In genomic region chr1:6358757-6359567, GRCh38 we compare ENCODE assay signal across 8 cellular contexts. TPM values are rescaled to one million over a fixed set of nuclear protein-coding genes. Genes with fewer than 3 reads are reported as not detected.
DNase-seq lines count a peak whose midpoint lies in the region; ATAC-seq, FAIRE-seq and TF ChIP-seq lines count a peak whose summit lies in the region.

No MANE protein-coding gene starts in this region.

- peaks cover 9% of the 10 kb centered on the region for H3K9me3 Mint-ChIP-seq in Caco-2 (ENCODE audit: unreplicated experiment)
- H3K9me3 Mint-ChIP-seq in effector memory CD8-positive, alpha-beta T cell: no peaks in the 10 kb centered on the region
- H3K9me3 Mint-ChIP-seq in natural killer cell treated with Interleukin-12 subunit alpha and Interleukin-12 subunit beta and Interleukin-15 and Interleukin-18, amount 100 ng/mL, for 72 hours: no peaks in the 10 kb centered on the region

- H3K27me3 Mint-ChIP-seq in Caco-2 (ENCODE audit: insufficient read depth, unreplicated experiment): no peaks in the 10 kb centered on the region
- H3K27me3 Mint-ChIP-seq in effector memory CD8-positive, alpha-beta T cell: no peaks in the 10 kb centered on the region
- no peaks in the 10 kb centered on the region for H3K27me3 Mint-ChIP-seq in natural killer cell treated with Interleukin-12 subunit alpha and Interleukin-12 subunit beta and Interleukin-15 and Interleukin-18, amount 100 ng/mL, for 72 hours

- no peak for FAIRE-seq in frontal cortex (lab: Jason Lieb, UNC)

- H3K36me3 Mint-ChIP-seq in Caco-2 (ENCODE audit: insufficient read depth, unreplicated experiment): peaks cover 31% of the 10 kb centered on the region
- peaks cover 15% of the 10 kb centered on the region for H3K36me3 Mint-ChIP-seq in effector memory CD8-positive, alpha-beta T cell (ENCODE audit: insufficient read depth)
- H3K36me3 Mint-ChIP-seq in natural killer cell treated with Interleukin-12 subunit alpha and Interleukin-12 subunit beta and Interleukin-15 and Interleukin-18, amount 100 ng/mL, for 72 hours: no peaks in the 10 kb centered on the region

- POLR2A ChIA-PET in Caco-2 (lab: Charles Lee): interaction anchor here (0.6 kb wide), 1 partner anchor 156 kb away, joined by 13 read pairs; no protein-coding TSS in a partner anchor

- H3K9me3 ChIP-seq in Caco-2 (no peaks in the 10 kb centered on the region), WERI-Rb-1 (ENCODE audit: severe bottlenecking) (no peaks in the 10 kb centered on the region)

- H3K27ac ChIP-seq in WERI-Rb-1: peak overlapping the region; percentile 34; the same call in 1 of the 2 replicates

- H3K27me3 ChIP-seq in Caco-2 (replicated peaks; ENCODE audit: control insufficient read depth, insufficient read depth, low read length): no peaks in the 10 kb centered on the region
- H3K27me3 ChIP-seq in H7 (ENCODE audit: control insufficient read depth, insufficient read depth, low read length): no peaks in the 10 kb centered on the region
- no peaks in the 10 kb centered on the region for H3K27me3 ChIP-seq in WERI-Rb-1 (ENCODE audit: insufficient read depth, low read depth, severe bottlenecking)

- peak; percentile 76 for ATAC-seq in effector memory CD8-positive, alpha-beta T cell (replicated peaks)
- peak; percentile 48 to 62 for ATAC-seq in natural killer cell treated with Interleukin-12 subunit alpha and Interleukin-12 subunit beta and Interleukin-15 and Interleukin-18, amount 100 ng/mL, for 72 hours
- no peak for ATAC-seq in omental fat pad (ENCODE audit: low FRiP score)

- peaks cover 21% of the 10 kb centered on the region for H3K4me1 Mint-ChIP-seq in Caco-2 (ENCODE audit: low read depth, unreplicated experiment)
- peaks cover 28 to 32% of the 10 kb centered on the region in 2 donors for H3K4me1 Mint-ChIP-seq in effector memory CD8-positive, alpha-beta T cell (ENCODE audit: low read depth in 2 of 2)
- peaks cover 25 to 36% of the 10 kb centered on the region in 2 donors for H3K4me1 Mint-ChIP-seq in natural killer cell treated with Interleukin-12 subunit alpha and Interleukin-12 subunit beta and Interleukin-15 and Interleukin-18, amount 100 ng/mL, for 72 hours (ENCODE audit: low read depth in 2 of 2)

- CTCF ChIA-PET in Caco-2 (lab: Charles Lee): interaction anchor here (0.6 kb wide), 2 partner anchors 11 to 20 kb away, joined by 3 read pairs; no protein-coding TSS in a partner anchor

- TF ChIP-seq CTCF in Caco-2 (IDR thresholded peaks at IDR 0.05; ENCODE audit: insufficient read depth in 1 of 2, low read depth in 1 of 2, low read length in 1 of 2, severe bottlenecking in 1 of 2, unreplicated experiment in 1 of 2): no peak
- no peak for TF ChIP-seq CTCF in WERI-Rb-1 (IDR thresholded peaks at IDR 0.05; ENCODE audit: low read depth, low read length)
- no peak for TF ChIP-seq CTCF in omental fat pad (IDR thresholded peaks at IDR 0.05)

- BruUV-seq in Caco-2 (replicated peaks; lab: Mats Ljungman, UMichigan): no TSS peak

- H3K4me3 ChIP-seq in Caco-2 (ENCODE audit: low read depth, low read length) (peak overlapping the region; percentile 47), H7 (ENCODE audit: insufficient read depth, low read depth, low read length) (no peak overlapping the region), WERI-Rb-1 (ENCODE audit: low read depth, low read length) (no peak overlapping the region)

- DNase-seq in Caco-2: peak in 1 of 2 experiments; percentile 19
- DNase-seq in H7: peak; percentile 63
- no peak for DNase-seq in WERI-Rb-1
- DNase-seq in effector memory CD8-positive, alpha-beta T cell: peak; percentile 37 to 63 (median 58)
- DNase-seq in natural killer cell treated with Interleukin-12 subunit alpha and Interleukin-12 subunit beta and Interleukin-15 and Interleukin-18, amount 100 ng/mL, for 72 hours (ENCODE audit: low spot score): no peak
- no peak for DNase-seq in cerebellum (ENCODE audit: low spot score)
- DNase-seq in frontal cortex (ENCODE audit: low spot score in 2 of 2): no peak
- DNase-seq in omental fat pad (ENCODE audit: low spot score): no peak

- H3K36me3 ChIP-seq in Caco-2 (ENCODE audit: control insufficient read depth, insufficient read depth, low read length) (peaks cover 1% of the 10 kb centered on the region), H7 (replicated peaks; ENCODE audit: control insufficient read depth, insufficient read depth, low read length) (no peaks in the 10 kb centered on the region), WERI-Rb-1 (peaks cover 3% of the 10 kb centered on the region; the same call in 1 of the 2 replicates)

- peak overlapping the region; percentile 100 for H3K4me3 Mint-ChIP-seq in Caco-2 (ENCODE audit: unreplicated experiment)
- peak overlapping the region; percentile 79 to 89 for H3K4me3 Mint-ChIP-seq in effector memory CD8-positive, alpha-beta T cell
- H3K4me3 Mint-ChIP-seq in natural killer cell treated with Interleukin-12 subunit alpha and Interleukin-12 subunit beta and Interleukin-15 and Interleukin-18, amount 100 ng/mL, for 72 hours: peak overlapping the region; percentile 72

- intact Hi-C loops in Caco-2 (cut with micrococcal nuclease; ENCODE audit: unreplicated experiment): loop anchor here (2.0 kb wide), 1 partner anchor 20 kb away; no protein-coding TSS in a partner anchor

- peaks cover 62% of the 10 kb centered on the region for H3K4me1 ChIP-seq in Caco-2

- H3K27ac Mint-ChIP-seq in Caco-2 (ENCODE audit: unreplicated experiment): peak overlapping the region; percentile 100
- peak overlapping the region; percentile 98 to 99 for H3K27ac Mint-ChIP-seq in effector memory CD8-positive, alpha-beta T cell
- peak overlapping the region; percentile 77 to 90 for H3K27ac Mint-ChIP-seq in natural killer cell treated with Interleukin-12 subunit alpha and Interleukin-12 subunit beta and Interleukin-15 and Interleukin-18, amount 100 ng/mL, for 72 hours

RNA-seq across cellular contexts. Expression of gene ACOT7, which starts 34.6 kb away (rescaled TPM):
- total RNA-seq in Caco-2 (2022) (179 and 221 TPM in 2 replicates), cerebellum (23.2 TPM), frontal cortex (40.8 TPM), omental fat pad (10 to 100 TPM in 2 of 4 donors, 1 to 10 TPM in 2; 7.4 to 16.7 (median 9.2) TPM)
- 68.9 and 76.3 TPM in 2 replicates for total RNA-seq in H7 (2014; rRNA removed; shearing (Covaris generic))
- 10 to 100 TPM; 49.5 to 87.5 TPM for total RNA-seq in natural killer cell treated with Interleukin-12 subunit alpha and Interleukin-12 subunit beta and Interleukin-15 and Interleukin-18, amount 100 ng/mL, for 72 hours

Comparison
In these comparisons a context has a peak if more than half of its experiments do, and no peak if none do; other contexts are left out.
1. DNase-seq: peak in H7 (single experiment) and effector memory CD8-positive, alpha-beta T cell (3 of 3); none in WERI-Rb-1 (single experiment), natural killer cell treated with Interleukin-12 subunit alpha and Interleukin-12 subunit beta and Interleukin-15 and Interleukin-18, amount 100 ng/mL, for 72 hours (single experiment), cerebellum (single experiment), frontal cortex (0 of 2) and omental fat pad (single experiment).
2. Peak in every context shown above with its lines, with median percentiles within 50 percentile points of each other: H3K27ac Mint-ChIP-seq and H3K4me3 Mint-ChIP-seq.